Comparison of ENCODE assay signal across 8 cellular contexts in genomic region chr14:39015360-39015961, GRCh38.
DNase-seq lines count a peak whose midpoint lies in the region; TF ChIP-seq lines count a peak whose summit lies in the region.

No MANE protein-coding gene starts in this region.

- no peaks in the 10 kb centered on the region for H3K36me3 ChIP-seq in A673 (ENCODE audit: insufficient read depth, low read length, poor library complexity, severe bottlenecking)
- H3K36me3 ChIP-seq in HEK293 (ENCODE audit: control insufficient read depth in 2 of 2, insufficient read depth in 1 of 2, low read length in 2 of 2) = no peaks in the 10 kb centered on the region
- no peaks in the 10 kb centered on the region for H3K36me3 ChIP-seq in spleen

- TF ChIP-seq POLR2A in spleen (IDR thresholded peaks at IDR 0.05) = no peak

- 25 to 39% (median 30%) methylated on average over 5 of the region's 5 CpGs for WGBS in spleen, 5 donors

- H3K27ac ChIP-seq in A673 (ENCODE audit: low read depth, low read length, poor library complexity, severe bottlenecking) (no peak overlapping the region), HEK293 (ENCODE audit: extremely low read depth, low read depth, low read length) (no peak overlapping the region), VCaP (peak overlapping the region; percentile 54), spleen (no peak overlapping the region)

- TF ChIP-seq CTCF in A673 (conservative IDR thresholded peaks at IDR 0.05; ENCODE audit: low read depth, low read length) (peak; percentile 90), HEK293 (tag by site-specific recombination; IDR thresholded peaks at IDR 0.05) (no peak), VCaP (conservative IDR thresholded peaks at IDR 0.05) (peak; percentile 89), spleen (IDR thresholded peaks at IDR 0.05 in 8 of 11, conservative IDR thresholded peaks at IDR 0.05 in 3 of 11) (peak in 10 of 11 experiments; percentile 24 to 79 (median 64))

- H3K4me3 ChIP-seq in A673 (ENCODE audit: low read depth, low read length, poor library complexity, severe bottlenecking) (no peak overlapping the region), HEK293 (ENCODE audit: low read depth, low read length) (no peak overlapping the region), spleen (no peak overlapping the region)

- no peaks in the 10 kb centered on the region for H3K9me3 ChIP-seq in A673 (ENCODE audit: low read depth, low read length, poor library complexity, severe bottlenecking)
- H3K9me3 ChIP-seq in HEK293 (ENCODE audit: control insufficient read depth, insufficient read depth, low read depth, low read length) = no peaks in the 10 kb centered on the region
- H3K9me3 ChIP-seq in spleen = no peaks in the 10 kb centered on the region

- H3K4me1 ChIP-seq in A673 (ENCODE audit: insufficient read depth, low read length, poor library complexity, severe bottlenecking) = peaks cover 5% of the 10 kb centered on the region
- H3K4me1 ChIP-seq in HEK293 (ENCODE audit: control insufficient read depth, insufficient read depth, low read length) = no peaks in the 10 kb centered on the region
- peaks cover 0 to 6% (median 0%) of the 10 kb centered on the region in 6 donors for H3K4me1 ChIP-seq in spleen

- BruUV-seq in A673 (replicated peaks; lab: Mats Ljungman, UMichigan) = no TSS peak

- POLR2A ChIA-PET in A673 (lab: Charles Lee; ENCODE audit: low non-redundant PET) = no interaction called here
- POLR2A ChIA-PET in HEK293 (lab: Yijun Ruan, JAX) = no interaction called here

- DNase-seq in A673 (ENCODE audit: low spot score) (peak; percentile 69), GF-D8 (lab: John Stamatoyannopoulos, UW) (peak; percentile 43), NCI-H146 (lab: John Stamatoyannopoulos, UW) (peak; percentile 59), head of caudate nucleus (peak in 38 of 42 donors; percentile 18 to 86 (median 58)), spleen (no peak), retina (no peak)

- CTCF ChIA-PET in A673 (lab: Charles Lee) = interaction anchor here (0.7 to 0.9 kb wide), 3 partner anchors 19 to 871 kb away, joined by 3 read pairs; no protein-coding TSS in a partner anchor
- CTCF ChIA-PET in HEK293 (lab: Yijun Ruan, JAX) = interaction anchor here (0.5 to 3.5 kb wide), 36 partner anchors 8 to 1793 kb away, joined by 3 to 15 read pairs (median 4); no protein-coding TSS in a partner anchor

- intact Hi-C loops in A673 (cut with micrococcal nuclease; ENCODE audit: unreplicated experiment) = loop anchor here (5.0 to 10.0 kb wide), 4 partner anchors 151 to 803 kb away; no protein-coding TSS in a partner anchor
- intact Hi-C loops in head of caudate nucleus (cut with DNase I) = loop anchor here (5.0 to 10.0 kb wide), 2 partner anchors 141 to 293 kb away; no protein-coding TSS in a partner anchor
- intact Hi-C loops in spleen (cut with DNase I; ENCODE audit: low total_unique reads) = loop anchor here (5.0 kb wide), 1 partner anchor 293 kb away; no protein-coding TSS in a partner anchor

- H3K27me3 ChIP-seq in A673 (replicated peaks; ENCODE audit: insufficient read depth, low read depth, low read length, poor library complexity) (no peaks in the 10 kb centered on the region), spleen (replicated peaks in 1 of 7) (no peaks in the 10 kb centered on the region)

TF ChIP-seq in HEK293, 187 proteins besides CTCF, POLR2A, EP300 and RAD21:
- TF ChIP-seq ZNF571 (tag by site-specific recombination; IDR thresholded peaks at IDR 0.05) (no peak), ZNF654 (tag by site-specific recombination; IDR thresholded peaks at IDR 0.05; ENCODE audit: low read depth) (peak; percentile 39; the same call in 1 of the 2 replicates)

Comparison
In these comparisons a context has a peak if more than half of its experiments do, and no peak if none do; other contexts are left out.
1. DNase-seq: peak in A673 (single experiment), GF-D8 (single experiment), NCI-H146 (single experiment) and head of caudate nucleus (38 of 42); none in spleen (single experiment) and retina (single experiment).